27 cellular contexts compared by ENCODE assay signal in the genomic region with DNA sequence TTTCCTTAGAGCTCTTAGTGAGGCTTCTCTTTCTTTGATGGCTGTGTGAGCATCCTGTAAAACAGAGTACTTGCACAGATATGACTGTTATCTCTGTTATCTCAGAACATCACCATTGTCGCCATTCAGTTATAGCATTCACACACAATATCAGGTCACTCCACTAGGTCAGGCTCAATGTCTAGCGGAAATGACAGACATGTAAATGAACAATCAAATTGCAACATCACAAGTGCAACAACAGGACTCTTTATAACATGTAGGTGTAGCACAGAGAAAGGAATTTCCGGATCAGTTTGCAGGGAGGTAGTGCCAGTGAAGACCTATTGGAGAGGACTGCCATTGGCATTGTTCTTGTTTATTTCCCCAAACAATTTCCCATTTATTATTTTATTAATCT. TPM values are rescaled to one million over a fixed set of nuclear protein-coding genes. Genes with fewer than 3 reads are reported as not detected.
"Had no signal": no experiment of that assay in that cellular context is flagged by ENCODE, and none has a peak within 500 bp of the region (broad histone marks: within the 10 kb centered on the region; RNA-seq: fewer than 3 reads in every experiment).

No MANE protein-coding gene starts in this region.

- H3K4me1 ChIP-seq: ascending aorta had no signal

- H3K9me3 ChIP-seq: ascending aorta had no signal

- H3K4me3 ChIP-seq: ascending aorta, coronary artery, dorsolateral prefrontal cortex had no signal

- H3K9me3 Mint-ChIP-seq: activated CD4-positive, alpha-beta memory T cell treated with anti-CD3 and anti-CD28 coated beads, Interleukin-2, amount 10 ng/mL, durations not matched to agents 7 days and 5 days; activated CD4-positive, alpha-beta T cell treated with anti-CD3 and anti-CD28 coated beads, Interleukin-2, amount 10 ng/mL, durations not matched to agents 7 days and 5 days; activated naive CD4-positive, alpha-beta T cell treated with anti-CD3 and anti-CD28 coated beads, Interleukin-2, amount 10 ng/mL, durations not matched to agents 7 days and 5 days; activated naive CD8-positive, alpha-beta T cell treated with anti-CD3 and anti-CD28 coated beads, Interleukin-2, amount 10 ng/mL, durations not matched to agents 7 days and 5 days; activated T-cell treated with anti-CD3 and anti-CD28 coated beads, Interleukin-2, amount 50 U/mL, for 24 hours; brain; dendritic cell treated with granulocyte-macrophage colony-stimulating factor and Interleukin-4, amounts not matched to agents 40 ng/mL and 50 ng/mL, for 4 days; endodermal cell; T-helper 2 cell treated with Interferon-gamma antibody and Interleukin-4, amounts not matched to agents 5 μg/mL and 100 μg/mL, for 36 hours had no signal

- DNase-seq: activated CD4-positive, alpha-beta memory T cell treated with anti-CD3 and anti-CD28 coated beads, Interleukin-2, amount 10 ng/mL, durations not matched to agents 7 days and 5 days; activated CD4-positive, alpha-beta T cell treated with anti-CD3 and anti-CD28 coated beads for 1 hour; activated CD4-positive, alpha-beta T cell treated with anti-CD3 and anti-CD28 coated beads for 4 hours; activated CD4-positive, alpha-beta T cell treated with anti-CD3 and anti-CD28 coated beads, Interleukin-2, amount 10 ng/mL, durations not matched to agents 7 days and 5 days; activated CD4-positive, alpha-beta T cell treated with anti-CD3 and anti-CD28 coated beads, Interleukin-2, amount 50 U/mL, for 4 hours; activated CD8-positive, alpha-beta memory T cell treated with anti-CD3 and anti-CD28 coated beads, Interleukin-2, amount 50 U/mL, for 48 hours; activated gamma-delta T cell; activated naive CD4-positive, alpha-beta T cell; activated naive CD4-positive, alpha-beta T cell treated with anti-CD3 and anti-CD28 coated beads, Interleukin-2, amount 10 ng/mL, durations not matched to agents 7 days and 5 days; activated naive CD8-positive, alpha-beta T cell treated with anti-CD3 and anti-CD28 coated beads, Interleukin-2, amount 10 ng/mL, durations not matched to agents 7 days and 5 days; activated T-cell treated with anti-CD3 and anti-CD28 coated beads for 4 hours; activated T-cell treated with anti-CD3 and anti-CD28 coated beads, Interleukin-2, amount 50 U/mL, for 24 hours; activated T-cell treated with anti-CD3 and anti-CD28 coated beads, Interleukin-2, amount 50 U/mL, for 72 hours; dorsolateral prefrontal cortex; effector memory CD4-positive, alpha-beta T cell; endodermal cell; foreskin fibroblast; head of caudate nucleus; T-helper 17 cell had no signal

- H3K4me3 Mint-ChIP-seq: activated CD4-positive, alpha-beta memory T cell treated with anti-CD3 and anti-CD28 coated beads, Interleukin-2, amount 10 ng/mL, durations not matched to agents 7 days and 5 days; activated CD4-positive, alpha-beta T cell treated with anti-CD3 and anti-CD28 coated beads, Interleukin-2, amount 10 ng/mL, durations not matched to agents 7 days and 5 days; activated naive CD4-positive, alpha-beta T cell treated with anti-CD3 and anti-CD28 coated beads, Interleukin-2, amount 10 ng/mL, durations not matched to agents 7 days and 5 days; activated naive CD8-positive, alpha-beta T cell treated with anti-CD3 and anti-CD28 coated beads, Interleukin-2, amount 10 ng/mL, durations not matched to agents 7 days and 5 days; activated T-cell treated with anti-CD3 and anti-CD28 coated beads, Interleukin-2, amount 50 U/mL, for 24 hours; activated T-cell treated with anti-CD3 and anti-CD28 coated beads, Interleukin-2, amount 50 U/mL, for 72 hours; brain; central memory CD8-positive, alpha-beta T cell; dendritic cell treated with granulocyte-macrophage colony-stimulating factor and Interleukin-4, amounts not matched to agents 40 ng/mL and 50 ng/mL, for 4 days; endodermal cell; T-helper 17 cell; T-helper 2 cell treated with Interferon-gamma antibody and Interleukin-4, amounts not matched to agents 5 μg/mL and 100 μg/mL, for 36 hours had no signal

- H3K36me3 ChIP-seq: ascending aorta had no signal

- H3K27ac ChIP-seq: ascending aorta, coronary artery, dorsolateral prefrontal cortex had no signal

- H3K27me3 ChIP-seq: ascending aorta had no signal

- H3K27ac Mint-ChIP-seq: activated CD4-positive, alpha-beta memory T cell treated with anti-CD3 and anti-CD28 coated beads, Interleukin-2, amount 10 ng/mL, durations not matched to agents 7 days and 5 days; activated CD4-positive, alpha-beta T cell treated with anti-CD3 and anti-CD28 coated beads, Interleukin-2, amount 10 ng/mL, durations not matched to agents 7 days and 5 days; activated naive CD4-positive, alpha-beta T cell treated with anti-CD3 and anti-CD28 coated beads, Interleukin-2, amount 10 ng/mL, durations not matched to agents 7 days and 5 days; activated naive CD4-positive, alpha-beta T cell treated with anti-CD3 and anti-CD28 coated beads, Interleukin-2, amount 50 U/mL, for 72 hours; activated naive CD8-positive, alpha-beta T cell treated with anti-CD3 and anti-CD28 coated beads, Interleukin-2, amount 10 ng/mL, durations not matched to agents 7 days and 5 days; activated T-cell treated with anti-CD3 and anti-CD28 coated beads, Interleukin-2, amount 50 U/mL, for 24 hours; activated T-cell treated with anti-CD3 and anti-CD28 coated beads, Interleukin-2, amount 50 U/mL, for 72 hours; brain; dendritic cell treated with granulocyte-macrophage colony-stimulating factor and Interleukin-4, amounts not matched to agents 40 ng/mL and 50 ng/mL, for 4 days; endodermal cell; T-helper 17 cell; T-helper 2 cell treated with Interferon-gamma antibody and Interleukin-4, amounts not matched to agents 5 μg/mL and 100 μg/mL, for 36 hours had no signal

- H3K36me3 Mint-ChIP-seq: activated naive CD4-positive, alpha-beta T cell treated with anti-CD3 and anti-CD28 coated beads, Interleukin-2, amount 10 ng/mL, durations not matched to agents 7 days and 5 days; activated naive CD4-positive, alpha-beta T cell treated with anti-CD3 and anti-CD28 coated beads, Interleukin-2, amount 50 U/mL, for 72 hours; activated naive CD8-positive, alpha-beta T cell treated with anti-CD3 and anti-CD28 coated beads, Interleukin-2, amount 10 ng/mL, durations not matched to agents 7 days and 5 days had no signal

- H3K4me1 Mint-ChIP-seq: activated CD4-positive, alpha-beta memory T cell treated with anti-CD3 and anti-CD28 coated beads, Interleukin-2, amount 10 ng/mL, durations not matched to agents 7 days and 5 days; activated CD4-positive, alpha-beta T cell treated with anti-CD3 and anti-CD28 coated beads, Interleukin-2, amount 10 ng/mL, durations not matched to agents 7 days and 5 days; activated naive CD4-positive, alpha-beta T cell treated with anti-CD3 and anti-CD28 coated beads, Interleukin-2, amount 10 ng/mL, durations not matched to agents 7 days and 5 days; activated naive CD8-positive, alpha-beta T cell treated with anti-CD3 and anti-CD28 coated beads, Interleukin-2, amount 10 ng/mL, durations not matched to agents 7 days and 5 days; brain; central memory CD8-positive, alpha-beta T cell; endodermal cell; T-helper 17 cell had no signal

- H3K27me3 Mint-ChIP-seq: activated CD4-positive, alpha-beta memory T cell treated with anti-CD3 and anti-CD28 coated beads, Interleukin-2, amount 10 ng/mL, durations not matched to agents 7 days and 5 days; activated CD4-positive, alpha-beta T cell treated with anti-CD3 and anti-CD28 coated beads, Interleukin-2, amount 10 ng/mL, durations not matched to agents 7 days and 5 days; activated naive CD4-positive, alpha-beta T cell treated with anti-CD3 and anti-CD28 coated beads, Interleukin-2, amount 10 ng/mL, durations not matched to agents 7 days and 5 days; activated naive CD8-positive, alpha-beta T cell treated with anti-CD3 and anti-CD28 coated beads, Interleukin-2, amount 10 ng/mL, durations not matched to agents 7 days and 5 days; brain; central memory CD8-positive, alpha-beta T cell; dendritic cell treated with granulocyte-macrophage colony-stimulating factor and Interleukin-4, amounts not matched to agents 40 ng/mL and 50 ng/mL, for 4 days; T-helper 17 cell had no signal

RNA-seq across cellular contexts. Expression of a gene that starts 43.2 kb away (rescaled TPM):
- total RNA-seq: activated CD4-positive, alpha-beta memory T cell treated with anti-CD3 and anti-CD28 coated beads, Interleukin-2, amount 10 ng/mL, durations not matched to agents 7 days and 5 days; activated CD4-positive, alpha-beta T cell treated with anti-CD3 and anti-CD28 coated beads, Interleukin-2, amount 10 ng/mL, durations not matched to agents 7 days and 5 days; activated naive CD4-positive, alpha-beta T cell treated with anti-CD3 and anti-CD28 coated beads, Interleukin-2, amount 50 U/mL, for 72 hours; activated naive CD8-positive, alpha-beta T cell treated with anti-CD3 and anti-CD28 coated beads, Interleukin-2, amount 10 ng/mL, durations not matched to agents 7 days and 5 days; activated T-cell treated with anti-CD3 and anti-CD28 coated beads, Interleukin-2, amount 50 U/mL, for 72 hours; bronchial epithelial cell; T-helper 17 cell had no signal
